Comparison of ENCODE assay signal across 12 cellular contexts in genomic region chr9:115213777-115214428, GRCh38.
DNase-seq lines count a peak whose midpoint lies in the region; ATAC-seq and TF ChIP-seq lines count a peak whose summit lies in the region.
"Had no signal": no experiment of that assay in that cellular context is flagged by ENCODE, and none has a peak within 500 bp of the region (broad histone marks: within the 10 kb centered on the region; RNA-seq: fewer than 3 reads in every experiment).

No MANE protein-coding gene starts in this region.

- no peak overlapping the region for H3K4me3 ChIP-seq in LNCaP clone FGC (ENCODE audit: low read depth, low read length)
- no peak overlapping the region for H3K4me3 ChIP-seq in choroid plexus epithelial cell (ENCODE audit: low read depth, low read length)
- no peak overlapping the region for H3K4me3 ChIP-seq in mesendoderm (ENCODE audit: low read length)
- H3K4me3 ChIP-seq: tibial artery had no signal

- peaks cover 17% of the 10 kb centered on the region for H3K4me1 Mint-ChIP-seq in type B pancreatic cell (ENCODE audit: unreplicated experiment)

- no peak overlapping the region for H3K9ac ChIP-seq in mesendoderm (ENCODE audit: low read length)

- H2BK15ac ChIP-seq in mesendoderm (replicated peaks; ENCODE audit: low read depth): no peak overlapping the region

- peaks cover 25% of the 10 kb centered on the region for H3K27me3 Mint-ChIP-seq in type B pancreatic cell

- H3K23ac ChIP-seq in mesendoderm (ENCODE audit: low read length): no peak overlapping the region

- no peaks in the 10 kb centered on the region for H3K36me3 ChIP-seq in mesendoderm (ENCODE audit: control insufficient read depth, insufficient read depth, low read length)
- H3K36me3 ChIP-seq: tibial artery had no signal

- H3K4me1 ChIP-seq in mesendoderm (ENCODE audit: control insufficient read depth, low read depth, low read length): peaks cover 4% of the 10 kb centered on the region

- no peaks in the 10 kb centered on the region for H3K79me2 ChIP-seq in mesendoderm (ENCODE audit: control insufficient read depth, insufficient read depth, low read length)

- no peak overlapping the region for H3K4me2 ChIP-seq in mesendoderm (ENCODE audit: low read length)

- H3K79me1 ChIP-seq in mesendoderm (ENCODE audit: low read length): no peaks in the 10 kb centered on the region

- no CpG with 5 or more reads among the region's 4 CpGs for WGBS in mesendoderm (ENCODE audit: extremely low coverage, insufficient coverage, low lambda C conversion rate)

- H3K56ac ChIP-seq in mesendoderm (ENCODE audit: low read length): no peak overlapping the region

- no peak overlapping the region for H3K27ac ChIP-seq in mesendoderm (ENCODE audit: low read depth, low read length)
- H3K27ac ChIP-seq: tibial artery had no signal

- H3K4me3 Mint-ChIP-seq in type B pancreatic cell: no peak overlapping the region
- H3K4me3 Mint-ChIP-seq: activated naive CD4-positive, alpha-beta T cell treated with anti-CD3 and anti-CD28 coated beads for 36 hours had no signal

- ATAC-seq in HG02970 (IDR thresholded peaks at IDR 0.05; ENCODE audit: low FRiP score, unreplicated experiment) (no peak), GM19324 (IDR thresholded peaks at IDR 0.05; ENCODE audit: low FRiP score, unreplicated experiment) (no peak)

- H4K8ac ChIP-seq in mesendoderm (ENCODE audit: low read depth, low read length): no peak overlapping the region

- H2BK120ac ChIP-seq in mesendoderm (ENCODE audit: low read depth, low read length): no peak overlapping the region

- no peak overlapping the region for H4K5ac ChIP-seq in mesendoderm (ENCODE audit: low read length)

- no peak overlapping the region for H2BK5ac ChIP-seq in mesendoderm (ENCODE audit: low read length)

- H3K27me3 ChIP-seq in mesendoderm (ENCODE audit: insufficient read depth, low read length, poor library complexity): no peaks in the 10 kb centered on the region
- H3K27me3 ChIP-seq: tibial artery had no signal

- H3K27ac Mint-ChIP-seq in type B pancreatic cell: no peak overlapping the region
- H3K27ac Mint-ChIP-seq: activated naive CD4-positive, alpha-beta T cell treated with anti-CD3 and anti-CD28 coated beads for 36 hours had no signal

- peaks cover 5% of the 10 kb centered on the region for H3K9me3 Mint-ChIP-seq in type B pancreatic cell
- H3K9me3 Mint-ChIP-seq: activated naive CD4-positive, alpha-beta T cell treated with anti-CD3 and anti-CD28 coated beads for 36 hours had no signal

- no peaks in the 10 kb centered on the region for H3K36me3 Mint-ChIP-seq in type B pancreatic cell

- peak overlapping the region; percentile 16 for H3K4ac ChIP-seq in mesendoderm (ENCODE audit: low read depth, low read length)

- TF ChIP-seq CTCF in LNCaP clone FGC (IDR thresholded peaks at IDR 0.05; ENCODE audit: control insufficient read depth, extremely low read depth, insufficient read depth) (no peak), choroid plexus epithelial cell (conservative IDR thresholded peaks at IDR 0.05; ENCODE audit: low read depth, low read length) (no peak), type B pancreatic cell (conservative IDR thresholded peaks at IDR 0.05) (no peak)

- DNase-seq in AG20443 (ENCODE audit: low spot score) (peak; percentile 89), LNCaP clone FGC (ENCODE audit: low read depth) (peak; percentile 85), choroid plexus epithelial cell (ENCODE audit: low read depth) (peak; percentile 95), mesendoderm (peak; percentile 90), ecto neural progenitor cell (ENCODE audit: low spot score) (no peak), type B pancreatic cell (ENCODE audit: extremely low spot score, unreplicated experiment) (no peak)
- DNase-seq: activated naive CD4-positive, alpha-beta T cell treated with anti-CD3 and anti-CD28 coated beads for 36 hours; DND-41; T-helper 9 cell; tibial artery had no signal

- H3K18ac ChIP-seq in mesendoderm (ENCODE audit: low read length): peak overlapping the region; percentile 87

- H2AK5ac ChIP-seq in mesendoderm (ENCODE audit: low read length): no peak overlapping the region

Comparison
In these comparisons a context has a peak if more than half of its experiments do, and no peak if none do; other contexts are left out.
1. DNase-seq: peak in AG20443 (single experiment), LNCaP clone FGC (single experiment), choroid plexus epithelial cell (single experiment) and mesendoderm (single experiment); none in ecto neural progenitor cell (single experiment) and type B pancreatic cell (single experiment).